Comparison of ENCODE assay signal across 23 cellular contexts in genomic region chr2:122132292-122132691, GRCh38.
DNase-seq lines count a peak whose midpoint lies in the region; FAIRE-seq and TF ChIP-seq lines count a peak whose summit lies in the region.
"Had no signal": no experiment of that assay in that cellular context is flagged by ENCODE, and none has a peak within 500 bp of the region (broad histone marks: within the 10 kb centered on the region; RNA-seq: fewer than 3 reads in every experiment).

No MANE protein-coding gene starts in this region.

- no peaks in the 10 kb centered on the region for H3K27me3 ChIP-seq in bronchial epithelial cell (ENCODE audit: control insufficient read depth, insufficient read depth, low read length)
- no peaks in the 10 kb centered on the region for H3K27me3 ChIP-seq in esophagus squamous epithelium

- WGBS in esophagus squamous epithelium, 2 donors = 56 to 82% methylated on average over 2 of the region's 2 CpGs

- TF ChIP-seq POLR2A in esophagus squamous epithelium (IDR thresholded peaks at IDR 0.05) = no peak

- intact Hi-C loops in esophagus squamous epithelium (cut with DNase I) = no loop called here

- peaks cover 0 to 26% (median 4%) of the 10 kb centered on the region in 3 donors for H3K9me3 ChIP-seq in esophagus squamous epithelium
- H3K9me3 ChIP-seq: HAP-1 had no signal

- no peaks in the 10 kb centered on the region for H3K36me3 ChIP-seq in bronchial epithelial cell (ENCODE audit: control insufficient read depth, insufficient read depth, low read length)
- no peaks in the 10 kb centered on the region for H3K36me3 ChIP-seq in esophagus squamous epithelium
- H3K36me3 ChIP-seq: HAP-1 had no signal

- H3K4me3 ChIP-seq in AG10803 (ENCODE audit: low read length) (no peak overlapping the region), bronchial epithelial cell (ENCODE audit: low read depth, low read length) (no peak overlapping the region), esophagus squamous epithelium (no peak overlapping the region)
- H3K4me3 ChIP-seq: GM23338, HAP-1, K562 had no signal

- TF ChIP-seq CTCF in AG10803 (conservative IDR thresholded peaks at IDR 0.05; ENCODE audit: low read length) = no peak
- TF ChIP-seq CTCF in bronchial epithelial cell (IDR thresholded peaks at IDR 0.05; ENCODE audit: insufficient read depth, low read length, severe bottlenecking) = no peak
- TF ChIP-seq CTCF in esophagus squamous epithelium (IDR thresholded peaks at IDR 0.05) = no peak

- no peaks in the 10 kb centered on the region for H3K4me1 ChIP-seq in esophagus squamous epithelium
- H3K4me1 ChIP-seq: HAP-1 had no signal

- DNase-seq in AG10803 (ENCODE audit: low read depth) (peak; percentile 9), EL (peak; percentile 34), bronchial epithelial cell (ENCODE audit: low read depth) (peak; percentile 6), kidney glomerular epithelial cell (lab: John Stamatoyannopoulos, UW) (peak; percentile 1), Ammon's horn (ENCODE audit: low spot score) (no peak), AG08396 (ENCODE audit: low spot score) (no peak), esophagus squamous epithelium (lab: John Stamatoyannopoulos, UW) (no peak)
- DNase-seq: AML-193; CD8-positive, alpha-beta memory T cell; GF-D8; NCI-H1092 treated with DMSO at 0.1 percent for 48 hours; NCI-H1436 treated with DMSO at 0.1 percent for 48 hours; NCI-H2029; NCI-H226; NCI-H524; NCI-H774; NK-92 treated with Interleukin-12 subunit alpha and Interleukin-12 subunit beta, amount 100 ng/mL, for 24 hours had no signal

- no peak for FAIRE-seq in bronchial epithelial cell (lab: Jason Lieb, UNC)
- FAIRE-seq: HepG2, K562 had no signal

- H3K27ac ChIP-seq in esophagus squamous epithelium = no peak overlapping the region
- H3K27ac ChIP-seq: C4-2B, RWPE1 had no signal

Comparison
In these comparisons a context has a peak if more than half of its experiments do, and no peak if none do; other contexts are left out.
1. DNase-seq: peak in AG10803 (single experiment), EL (single experiment), bronchial epithelial cell (single experiment) and kidney glomerular epithelial cell (single experiment); none in Ammon's horn (single experiment), AG08396 (single experiment) and esophagus squamous epithelium (single experiment).